In the genomic region with DNA sequence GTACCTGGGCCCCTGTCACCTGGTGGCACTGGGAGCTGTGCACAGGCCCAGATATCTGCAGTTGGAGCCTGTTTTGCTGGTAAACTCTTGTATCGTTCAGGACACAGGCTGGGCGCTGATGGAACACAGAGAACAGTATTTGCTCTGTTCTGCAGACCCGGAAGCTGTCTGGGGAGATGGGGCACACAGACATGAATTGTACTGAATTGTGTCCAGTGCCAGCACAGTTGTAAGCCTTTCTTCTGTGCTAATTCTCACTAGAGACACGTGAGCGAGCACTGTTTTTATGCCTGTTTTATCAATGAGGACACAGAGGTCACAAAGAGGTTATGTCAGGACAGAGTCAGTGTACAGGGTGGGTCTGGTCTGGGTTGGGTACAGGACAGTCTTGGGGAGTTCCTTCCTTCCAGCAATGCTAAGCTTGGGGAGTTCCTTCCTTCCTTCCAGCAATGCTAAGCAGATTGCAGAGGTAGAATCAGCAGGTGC, we compare ENCODE assay signal across 22 cellular contexts. TPM values are rescaled to one million over a fixed set of nuclear protein-coding genes. Genes with fewer than 3 reads are reported as not detected.
A peak's percentile ranks its signal among the peaks of the same experiment; 100 is the strongest.
DNase-seq lines count a peak whose midpoint lies in the region; ATAC-seq and TF ChIP-seq lines count a peak whose summit lies in the region.
"Had no signal": no experiment of that assay in that cellular context is flagged by ENCODE, and none has a peak within 500 bp of the region (broad histone marks: within the 10 kb centered on the region; RNA-seq: fewer than 3 reads in every experiment).

No MANE protein-coding gene starts in this region.

- H3K4me3 Mint-ChIP-seq in natural killer cell treated with Interleukin-12 subunit alpha and Interleukin-12 subunit beta and Interleukin-15 and Interleukin-18, amount 100 ng/mL, for 72 hours: no peak overlapping the region
- H3K4me3 Mint-ChIP-seq in natural killer cell: no peak overlapping the region
- H3K4me3 Mint-ChIP-seq: IgD-negative memory B cell; stimulated activated naive B cell treated with anti-CD40 and anti-IgM and Interleukin-4, amounts not matched to agents 10 μg/mL and 1 μg/mL and 100 μg/mL, for 72 hours had no signal

- no peaks in the 10 kb centered on the region for H3K4me1 Mint-ChIP-seq in natural killer cell treated with Interleukin-12 subunit alpha and Interleukin-12 subunit beta and Interleukin-15 and Interleukin-18, amount 100 ng/mL, for 72 hours (ENCODE audit: low read depth in 2 of 2)
- H3K4me1 Mint-ChIP-seq in natural killer cell: no peaks in the 10 kb centered on the region

- no peaks in the 10 kb centered on the region for H3K9me3 Mint-ChIP-seq in natural killer cell treated with Interleukin-12 subunit alpha and Interleukin-12 subunit beta and Interleukin-15 and Interleukin-18, amount 100 ng/mL, for 72 hours
- H3K9me3 Mint-ChIP-seq in natural killer cell: no peaks in the 10 kb centered on the region
- H3K9me3 Mint-ChIP-seq: activated T-helper 2 cell treated with anti-CD3 and anti-CD28 coated beads, Interferon-gamma antibody, Interleukin-2, Interleukin-4, amounts not matched to agents 10 μg/mL and 5 μg/mL and 100 μg/mL, durations not matched to agents 14 hours and 24 hours and 36 hours; IgD-negative memory B cell had no signal

- no peak overlapping the region for H3K27ac Mint-ChIP-seq in natural killer cell treated with Interleukin-12 subunit alpha and Interleukin-12 subunit beta and Interleukin-15 and Interleukin-18, amount 100 ng/mL, for 72 hours
- no peak overlapping the region for H3K27ac Mint-ChIP-seq in natural killer cell
- H3K27ac Mint-ChIP-seq: activated T-helper 2 cell treated with anti-CD3 and anti-CD28 coated beads, Interferon-gamma antibody, Interleukin-2, Interleukin-4, amounts not matched to agents 10 μg/mL and 5 μg/mL and 100 μg/mL, durations not matched to agents 14 hours and 24 hours and 36 hours; IgD-negative memory B cell; stimulated activated naive B cell treated with anti-CD40 and anti-IgM and Interleukin-4, amounts not matched to agents 10 μg/mL and 1 μg/mL and 100 μg/mL, for 72 hours had no signal

- H3K27me3 Mint-ChIP-seq in natural killer cell treated with Interleukin-12 subunit alpha and Interleukin-12 subunit beta and Interleukin-15 and Interleukin-18, amount 100 ng/mL, for 72 hours: peaks cover 0 to 6% of the 10 kb centered on the region in 2 donors
- no peaks in the 10 kb centered on the region for H3K27me3 Mint-ChIP-seq in natural killer cell (ENCODE audit: low read depth in 2 of 2)
- H3K27me3 Mint-ChIP-seq: IgD-negative memory B cell had no signal

- TF ChIP-seq CTCF in natural killer cell (IDR thresholded peaks at IDR 0.05): no peak
- no peak for TF ChIP-seq CTCF in left ventricle myocardium inferior (IDR thresholded peaks at IDR 0.05; ENCODE audit: borderline replicate concordance)
- TF ChIP-seq CTCF in upper lobe of right lung (IDR thresholded peaks at IDR 0.05): no peak

- H3K27ac ChIP-seq in left ventricle myocardium inferior (replicated peaks) (peak overlapping the region; percentile 76), upper lobe of right lung (no peak overlapping the region)
- H3K27ac ChIP-seq: colonic mucosa, epithelial cell of prostate, uterus had no signal

- DNase-seq in natural killer cell treated with Interleukin-12 subunit alpha and Interleukin-12 subunit beta and Interleukin-15 and Interleukin-18, amount 100 ng/mL, for 72 hours (ENCODE audit: low spot score): peak; percentile 18
- DNase-seq in natural killer cell (no peak), left ventricle myocardium inferior (peak; percentile 15), occipital lobe (lab: John Stamatoyannopoulos, UW) (peak; percentile 57), upper lobe of right lung (no peak), AG20443 (ENCODE audit: low spot score) (no peak)
- DNase-seq: adrenal gland; colonic mucosa; COR-L47; MV-4-11; NCI-H2081; NCI-H526 treated with DMSO at 0.1 percent for 48 hours; stimulated activated naive B cell treated with anti-CD40 and anti-IgM and Interleukin-4, amounts not matched to agents 10 μg/mL and 1 μg/mL and 100 μg/mL, for 72 hours; SW 1271; uterus had no signal

- H3K36me3 ChIP-seq in left ventricle myocardium inferior: peaks cover 17% of the 10 kb centered on the region
- no peaks in the 10 kb centered on the region for H3K36me3 ChIP-seq in upper lobe of right lung
- H3K36me3 ChIP-seq: adrenal gland, colonic mucosa, uterus had no signal

- no peak for ATAC-seq in natural killer cell treated with Interleukin-12 subunit alpha and Interleukin-12 subunit beta and Interleukin-15 and Interleukin-18, amount 100 ng/mL, for 72 hours
- ATAC-seq in natural killer cell: no peak
- peak; percentile 51 for ATAC-seq in upper lobe of right lung
- ATAC-seq in HG03135 (IDR thresholded peaks at IDR 0.05; ENCODE audit: unreplicated experiment): no peak
- no peak for ATAC-seq in HG02884 (IDR thresholded peaks at IDR 0.05; ENCODE audit: unreplicated experiment)
- ATAC-seq: HCT116; stimulated activated naive B cell treated with anti-CD40 and anti-IgM and Interleukin-4, amounts not matched to agents 10 μg/mL and 1 μg/mL and 100 μg/mL, for 72 hours had no signal

- intact Hi-C loops in natural killer cell (cut with micrococcal nuclease): no loop called here
- intact Hi-C loops in left ventricle myocardium inferior (cut with micrococcal nuclease): no loop called here
- intact Hi-C loops in upper lobe of right lung (cut with DNase I): no loop called here

- H3K4me3 ChIP-seq in left ventricle myocardium inferior: no peak overlapping the region
- no peak overlapping the region for H3K4me3 ChIP-seq in upper lobe of right lung
- H3K4me3 ChIP-seq: adrenal gland, colonic mucosa, skin epidermis, uterus had no signal

- H3K4me1 ChIP-seq in left ventricle myocardium inferior (peaks cover 66% of the 10 kb centered on the region), upper lobe of right lung (peaks cover 4% of the 10 kb centered on the region)
- H3K4me1 ChIP-seq: adrenal gland, colonic mucosa, uterus had no signal

- H3K9me3 ChIP-seq in left ventricle myocardium inferior (replicated peaks): no peaks in the 10 kb centered on the region
- no peaks in the 10 kb centered on the region for H3K9me3 ChIP-seq in upper lobe of right lung
- H3K9me3 ChIP-seq: adrenal gland, colonic mucosa, uterus had no signal

- H3K27me3 ChIP-seq in left ventricle myocardium inferior (ENCODE audit: low read depth) (no peaks in the 10 kb centered on the region), upper lobe of right lung (no peaks in the 10 kb centered on the region)
- H3K27me3 ChIP-seq: adrenal gland, colonic mucosa, uterus had no signal

- H3K36me3 Mint-ChIP-seq in natural killer cell treated with Interleukin-12 subunit alpha and Interleukin-12 subunit beta and Interleukin-15 and Interleukin-18, amount 100 ng/mL, for 72 hours: no peaks in the 10 kb centered on the region
- H3K36me3 Mint-ChIP-seq in natural killer cell: no peaks in the 10 kb centered on the region
- H3K36me3 Mint-ChIP-seq: IgD-negative memory B cell; stimulated activated naive B cell treated with anti-CD40 and anti-IgM and Interleukin-4, amounts not matched to agents 10 μg/mL and 1 μg/mL and 100 μg/mL, for 72 hours had no signal

RNA-seq across cellular contexts. Expression of gene ACR, which starts 24.4 kb away (rescaled TPM):
- not detected for total RNA-seq in natural killer cell treated with Interleukin-12 subunit alpha and Interleukin-12 subunit beta and Interleukin-15 and Interleukin-18, amount 100 ng/mL, for 72 hours
- total RNA-seq in natural killer cell: not detected
- total RNA-seq in left ventricle myocardium inferior: 0.30 TPM
- total RNA-seq in occipital lobe: not detected
- 4.5 TPM for total RNA-seq in upper lobe of right lung
- total RNA-seq: activated T-helper 2 cell treated with anti-CD3 and anti-CD28 coated beads, Interferon-gamma antibody, Interleukin-2, Interleukin-4, amounts not matched to agents 10 μg/mL and 5 μg/mL and 100 μg/mL, durations not matched to agents 14 hours and 24 hours and 36 hours had no signal

RNA-seq across cellular contexts. Expression of gene SHANK3, which starts 41.0 kb away (rescaled TPM):
- total RNA-seq in natural killer cell treated with Interleukin-12 subunit alpha and Interleukin-12 subunit beta and Interleukin-15 and Interleukin-18, amount 100 ng/mL, for 72 hours: not detected
- total RNA-seq in natural killer cell: under 1 TPM in 1 of 3 donors, not detected in 2; 0.07 TPM
- 23.1 TPM for total RNA-seq in left ventricle myocardium inferior
- 6.2 TPM for total RNA-seq in occipital lobe
- total RNA-seq in upper lobe of right lung: 59.9 TPM

Comparison
In these comparisons a context has a peak if more than half of its experiments do, and no peak if none do; other contexts are left out.
1. DNase-seq: peak in natural killer cell treated with Interleukin-12 subunit alpha and Interleukin-12 subunit beta and Interleukin-15 and Interleukin-18, amount 100 ng/mL, for 72 hours (single experiment), left ventricle myocardium inferior (single experiment) and occipital lobe (single experiment); none in natural killer cell (single experiment), upper lobe of right lung (single experiment) and AG20443 (single experiment).